Comparison of ENCODE assay signal across 11 cellular contexts in the genomic region with DNA sequence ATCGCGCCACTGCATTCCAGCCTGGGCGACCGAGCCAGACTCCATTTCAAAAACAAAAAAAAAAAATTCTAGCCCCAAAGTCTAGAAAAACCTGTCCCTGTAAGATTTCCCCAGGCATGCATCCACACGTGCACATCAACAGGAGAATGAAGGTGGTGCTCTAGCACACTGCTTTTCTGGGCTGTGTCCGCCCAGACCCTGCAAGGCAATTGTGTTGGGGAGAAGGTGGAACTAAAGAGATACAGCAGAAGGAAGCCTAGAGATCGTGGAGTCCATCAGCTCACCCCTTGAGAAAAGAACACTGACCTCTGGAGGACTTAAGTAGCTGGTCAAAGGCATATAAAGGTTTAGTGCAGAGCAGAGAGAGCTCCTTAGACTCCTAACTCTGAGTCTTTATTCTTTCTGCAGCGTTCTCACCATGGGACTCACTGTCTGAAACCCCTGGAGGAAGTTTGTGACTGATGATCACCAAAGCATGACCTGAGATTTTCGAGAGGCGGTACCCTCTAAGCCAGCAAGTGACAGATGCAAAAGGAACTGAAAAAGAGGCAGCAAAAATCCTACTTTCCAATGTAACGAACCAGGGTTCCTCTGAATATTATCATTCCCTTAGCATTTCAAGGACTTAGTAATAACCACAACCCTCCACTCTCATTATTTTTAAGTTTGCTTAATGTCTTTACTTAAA.
A peak's percentile ranks its signal among the peaks of the same experiment; 100 is the strongest.
DNase-seq lines count a peak whose midpoint lies in the region; ATAC-seq, FAIRE-seq and TF ChIP-seq lines count a peak whose summit lies in the region.
"Had no signal": no experiment of that assay in that cellular context is flagged by ENCODE, and none has a peak within 500 bp of the region (broad histone marks: within the 10 kb centered on the region; RNA-seq: fewer than 3 reads in every experiment).

No MANE protein-coding gene starts in this region.

- peaks cover 6% of the 10 kb centered on the region for H3K27me3 ChIP-seq in adrenal gland
- H3K27me3 ChIP-seq: breast epithelium had no signal

- ATAC-seq in GM18868 (IDR thresholded peaks at IDR 0.05; ENCODE audit: unreplicated experiment), result peak; percentile 100
- peak; percentile 99 for ATAC-seq in GM21576 (IDR thresholded peaks at IDR 0.05; ENCODE audit: unreplicated experiment)
- peak; percentile 97 for ATAC-seq in HG03135 (IDR thresholded peaks at IDR 0.05; ENCODE audit: unreplicated experiment)
- ATAC-seq in memory B cell (ENCODE audit: low read depth), result peak; percentile 99
- ATAC-seq in natural killer cell treated with Interleukin-12 subunit alpha and Interleukin-12 subunit beta and Interleukin-15 and Interleukin-18, amount 100 ng/mL, for 72 hours, result no peak
- ATAC-seq: left colon had no signal

- TF ChIP-seq POLR2A in adrenal gland (IDR thresholded peaks at IDR 0.05), result no peak

- peaks cover 9% of the 10 kb centered on the region for H3K27me3 Mint-ChIP-seq in memory B cell
- peaks cover 3 to 16% of the 10 kb centered on the region in 2 donors for H3K27me3 Mint-ChIP-seq in natural killer cell treated with Interleukin-12 subunit alpha and Interleukin-12 subunit beta and Interleukin-15 and Interleukin-18, amount 100 ng/mL, for 72 hours

- no peak overlapping the region for H3K4me3 ChIP-seq in adrenal gland
- H3K4me3 ChIP-seq: breast epithelium had no signal

- no peak overlapping the region for H3K27ac ChIP-seq in adrenal gland
- H3K27ac ChIP-seq: breast epithelium had no signal

- H3K9me3 ChIP-seq in adrenal gland (replicated peaks in 1 of 3), result no peaks in the 10 kb centered on the region
- H3K9me3 ChIP-seq: breast epithelium had no signal

- 80 to 84% (median 80%) methylated on average over 11 of the region's 11 CpGs for WGBS in adrenal gland, 4 donors

- TF ChIP-seq CTCF in D721Med (IDR thresholded peaks at IDR 0.05; ENCODE audit: insufficient read depth, missing control alignments), result no peak
- TF ChIP-seq CTCF in adrenal gland (IDR thresholded peaks at IDR 0.05), result no peak

- H3K9me3 Mint-ChIP-seq in memory B cell, result no peaks in the 10 kb centered on the region
- H3K9me3 Mint-ChIP-seq in natural killer cell treated with Interleukin-12 subunit alpha and Interleukin-12 subunit beta and Interleukin-15 and Interleukin-18, amount 100 ng/mL, for 72 hours, result no peaks in the 10 kb centered on the region

- DNase-seq in memory B cell (ENCODE audit: low spot score in 2 of 2) (peak; percentile 18 to 40), T1000 (lab: John Stamatoyannopoulos, UW) (no peak), D721Med (ENCODE audit: insufficient read length, low spot score) (no peak), adrenal gland (no peak)
- no peak for DNase-seq in natural killer cell treated with Interleukin-12 subunit alpha and Interleukin-12 subunit beta and Interleukin-15 and Interleukin-18, amount 100 ng/mL, for 72 hours (ENCODE audit: low spot score)
- DNase-seq: left colon had no signal

- peak overlapping the region; percentile 66 for H3K4me3 Mint-ChIP-seq in memory B cell
- H3K4me3 Mint-ChIP-seq in natural killer cell treated with Interleukin-12 subunit alpha and Interleukin-12 subunit beta and Interleukin-15 and Interleukin-18, amount 100 ng/mL, for 72 hours, result no peak overlapping the region

- intact Hi-C loops in adrenal gland (cut with DNase I), result no loop called here

- H3K4me1 Mint-ChIP-seq in memory B cell, result peaks cover 12% of the 10 kb centered on the region
- no peaks in the 10 kb centered on the region for H3K4me1 Mint-ChIP-seq in natural killer cell treated with Interleukin-12 subunit alpha and Interleukin-12 subunit beta and Interleukin-15 and Interleukin-18, amount 100 ng/mL, for 72 hours (ENCODE audit: low read depth in 2 of 2)

- H3K36me3 ChIP-seq in adrenal gland (replicated peaks in 1 of 2), result no peaks in the 10 kb centered on the region
- H3K36me3 ChIP-seq: breast epithelium had no signal

- FAIRE-seq in D721Med (lab: Jason Lieb, UNC), result no peak
- FAIRE-seq: H1 had no signal

- peak overlapping the region; percentile 60 for H3K27ac Mint-ChIP-seq in memory B cell
- H3K27ac Mint-ChIP-seq in natural killer cell treated with Interleukin-12 subunit alpha and Interleukin-12 subunit beta and Interleukin-15 and Interleukin-18, amount 100 ng/mL, for 72 hours, result no peak overlapping the region

- H3K4me1 ChIP-seq in adrenal gland (replicated peaks in 1 of 2), result no peaks in the 10 kb centered on the region
- H3K4me1 ChIP-seq: breast epithelium had no signal

- no peaks in the 10 kb centered on the region for H3K36me3 Mint-ChIP-seq in memory B cell
- no peaks in the 10 kb centered on the region for H3K36me3 Mint-ChIP-seq in natural killer cell treated with Interleukin-12 subunit alpha and Interleukin-12 subunit beta and Interleukin-15 and Interleukin-18, amount 100 ng/mL, for 72 hours

Comparison
In these comparisons a context has a peak if more than half of its experiments do, and no peak if none do; other contexts are left out.
1. ATAC-seq: peak in GM18868 (single experiment), GM21576 (single experiment), HG03135 (single experiment) and memory B cell (single experiment); none in natural killer cell treated with Interleukin-12 subunit alpha and Interleukin-12 subunit beta and Interleukin-15 and Interleukin-18, amount 100 ng/mL, for 72 hours (0 of 2).
2. DNase-seq: peak in memory B cell (2 of 2); none in T1000 (single experiment), natural killer cell treated with Interleukin-12 subunit alpha and Interleukin-12 subunit beta and Interleukin-15 and Interleukin-18, amount 100 ng/mL, for 72 hours (single experiment), D721Med (single experiment) and adrenal gland (0 of 7).